Comparison of ENCODE assay signal across 13 cellular contexts in genomic region chr3:69096299-69096698, GRCh38. TPM values are rescaled to one million over a fixed set of nuclear protein-coding genes. Genes with fewer than 3 reads are reported as not detected.
DNase-seq lines count a peak whose midpoint lies in the region; ATAC-seq lines count a peak whose summit lies in the region.
"Had no signal": no experiment of that assay in that cellular context is flagged by ENCODE, and none has a peak within 500 bp of the region (broad histone marks: within the 10 kb centered on the region; RNA-seq: fewer than 3 reads in every experiment).

No MANE protein-coding gene starts in this region.

- CTCF ChIA-PET in activated CD4-positive, alpha-beta memory T cell treated with anti-CD3 and anti-CD28 coated beads, Interleukin-2, amount 10 ng/mL, durations not matched to agents 7 days and 5 days (lab: Charles Lee), result interaction anchor here (2.2 kb wide), 1 partner anchor 45 kb away, joined by 8 read pairs; the partner anchor contains the start of gene TMF1

- peak overlapping the region; percentile 88 for H3K27ac Mint-ChIP-seq in activated CD4-positive, alpha-beta memory T cell treated with anti-CD3 and anti-CD28 coated beads, Interleukin-2, amount 10 ng/mL, durations not matched to agents 7 days and 5 days
- H3K27ac Mint-ChIP-seq in memory B cell, result peak overlapping the region; percentile 89

- H3K9me3 Mint-ChIP-seq in activated T-cell treated with anti-CD3 and anti-CD28 coated beads, Interleukin-2, amount 50 U/mL, for 4 hours, result no peaks in the 10 kb centered on the region
- H3K9me3 Mint-ChIP-seq in activated CD4-positive, alpha-beta memory T cell treated with anti-CD3 and anti-CD28 coated beads, Interleukin-2, amount 10 ng/mL, durations not matched to agents 7 days and 5 days, result no peaks in the 10 kb centered on the region
- no peaks in the 10 kb centered on the region for H3K9me3 Mint-ChIP-seq in memory B cell

- peak overlapping the region; percentile 66 for H3K4me3 Mint-ChIP-seq in activated T-cell treated with anti-CD3 and anti-CD28 coated beads, Interleukin-2, amount 50 U/mL, for 4 hours
- peak overlapping the region; percentile 65 for H3K4me3 Mint-ChIP-seq in activated CD4-positive, alpha-beta memory T cell treated with anti-CD3 and anti-CD28 coated beads, Interleukin-2, amount 10 ng/mL, durations not matched to agents 7 days and 5 days
- no peak overlapping the region for H3K4me3 Mint-ChIP-seq in memory B cell

- no peak for DNase-seq in activated T-cell treated with anti-CD3 and anti-CD28 coated beads, Interleukin-2, amount 50 U/mL, for 4 hours
- DNase-seq in activated T-cell treated with anti-CD3 and anti-CD28 coated beads, Interleukin-2, amount 50 U/mL, for 48 hours, result no peak
- DNase-seq in activated CD4-positive, alpha-beta memory T cell treated with anti-CD3 and anti-CD28 coated beads, Interleukin-2, amount 10 ng/mL, durations not matched to agents 7 days and 5 days, result no peak
- DNase-seq in memory B cell (ENCODE audit: low spot score in 2 of 2), result no peak
- no peak for DNase-seq in DMS153 treated with DMSO at 0.1 percent for 48 hours (lab: John Stamatoyannopoulos, UW; ENCODE audit: unreplicated experiment)
- DNase-seq in SK-N-DZ (ENCODE audit: low spot score), result no peak
- DNase-seq: NCI-H2107 had no signal

- H3K4me1 ChIP-seq in subcutaneous abdominal adipose tissue (ENCODE audit: control insufficient read depth in 5 of 5, insufficient read depth in 5 of 5, low read length in 5 of 5), result peaks cover 6 to 66% (median 42%) of the 10 kb centered on the region in 5 donors

- POLR2A ChIA-PET in activated CD4-positive, alpha-beta memory T cell treated with anti-CD3 and anti-CD28 coated beads, Interleukin-2, amount 10 ng/mL, durations not matched to agents 7 days and 5 days (lab: Charles Lee), result interaction anchor here (0.9 to 16.3 kb wide), 5 partner anchors 8 to 83 kb away, joined by 3 to 305 read pairs (median 4); partner anchors contain the start of genes ARL6IP5, EOGT and UBA3

- no peaks in the 10 kb centered on the region for H3K27me3 Mint-ChIP-seq in activated T-cell treated with anti-CD3 and anti-CD28 coated beads, Interleukin-2, amount 50 U/mL, for 4 hours (ENCODE audit: low read depth)
- H3K27me3 Mint-ChIP-seq in activated CD4-positive, alpha-beta memory T cell treated with anti-CD3 and anti-CD28 coated beads, Interleukin-2, amount 10 ng/mL, durations not matched to agents 7 days and 5 days, result no peaks in the 10 kb centered on the region
- no peaks in the 10 kb centered on the region for H3K27me3 Mint-ChIP-seq in memory B cell

- peaks cover 76% of the 10 kb centered on the region for H3K4me1 Mint-ChIP-seq in activated T-cell treated with anti-CD3 and anti-CD28 coated beads, Interleukin-2, amount 50 U/mL, for 4 hours (ENCODE audit: low read depth)
- H3K4me1 Mint-ChIP-seq in activated CD4-positive, alpha-beta memory T cell treated with anti-CD3 and anti-CD28 coated beads, Interleukin-2, amount 10 ng/mL, durations not matched to agents 7 days and 5 days, result peaks cover 72% of the 10 kb centered on the region
- H3K4me1 Mint-ChIP-seq in memory B cell, result peaks cover 51% of the 10 kb centered on the region

- peak overlapping the region; percentile 50 for H3K27ac ChIP-seq in subcutaneous abdominal adipose tissue (ENCODE audit: low read depth, low read length)
- H3K27ac ChIP-seq: SK-N-MC had no signal

- no peaks in the 10 kb centered on the region for H3K27me3 ChIP-seq in subcutaneous abdominal adipose tissue (ENCODE audit: control insufficient read depth in 5 of 5, insufficient read depth in 4 of 5, low read length in 5 of 5)

- H3K9me3 ChIP-seq in subcutaneous abdominal adipose tissue (ENCODE audit: control insufficient read depth in 5 of 5, low read length in 5 of 5), result no peaks in the 10 kb centered on the region

- H3K36me3 ChIP-seq in subcutaneous abdominal adipose tissue (ENCODE audit: control insufficient read depth in 5 of 5, insufficient read depth in 5 of 5, low read length in 5 of 5), result peaks cover 0 to 9% (median 5%) of the 10 kb centered on the region in 5 donors

- ATAC-seq in activated T-cell treated with anti-CD3 and anti-CD28 coated beads, Interleukin-2, amount 50 U/mL, for 4 hours, result no peak
- no peak for ATAC-seq in memory B cell (ENCODE audit: low read depth)
- ATAC-seq in HG03460 (IDR thresholded peaks at IDR 0.05; ENCODE audit: unreplicated experiment), result no peak

- peaks cover 14% of the 10 kb centered on the region for H3K36me3 Mint-ChIP-seq in activated T-cell treated with anti-CD3 and anti-CD28 coated beads, Interleukin-2, amount 50 U/mL, for 4 hours (ENCODE audit: insufficient read depth)
- H3K36me3 Mint-ChIP-seq in activated CD4-positive, alpha-beta memory T cell treated with anti-CD3 and anti-CD28 coated beads, Interleukin-2, amount 10 ng/mL, durations not matched to agents 7 days and 5 days (ENCODE audit: low read depth), result peaks cover 69% of the 10 kb centered on the region
- H3K36me3 Mint-ChIP-seq in memory B cell, result peaks cover 15% of the 10 kb centered on the region

- H3K4me3 ChIP-seq in subcutaneous abdominal adipose tissue (ENCODE audit: low read depth in 1 of 5, low read length in 5 of 5), result no peak overlapping the region
- H3K4me3 ChIP-seq: SK-N-MC had no signal

- no peak overlapping the region for H3K9ac ChIP-seq in subcutaneous abdominal adipose tissue (ENCODE audit: low read length in 5 of 5)

RNA-seq across cellular contexts. Expression of gene ARL6IP5, which starts 11.6 kb away (rescaled TPM):
- 10 to 100 TPM; 50.1 to 58.6 (median 58.5) TPM for total RNA-seq in activated T-cell treated with anti-CD3 and anti-CD28 coated beads, Interleukin-2, amount 50 U/mL, for 4 hours
- total RNA-seq in activated CD4-positive, alpha-beta memory T cell treated with anti-CD3 and anti-CD28 coated beads, Interleukin-2, amount 10 ng/mL, durations not matched to agents 7 days and 5 days, result 100 to 1,000 TPM; 179 to 182 TPM
- 17.7 and 18.9 TPM in 2 replicates for polyA plus RNA-seq in SK-N-DZ (2014; cell fraction: cytosol; rRNA removed)
- polyA plus RNA-seq in SK-N-DZ (2014; cell fraction: nucleus; rRNA removed), result 12.4 and 17.5 TPM in 2 replicates

RNA-seq across cellular contexts. Expression of gene UBA3, which starts 16.1 kb away (rescaled TPM):
- total RNA-seq in activated T-cell treated with anti-CD3 and anti-CD28 coated beads, Interleukin-2, amount 50 U/mL, for 4 hours, result 10 to 100 TPM; 59.3 to 62.6 (median 61.6) TPM
- total RNA-seq in activated CD4-positive, alpha-beta memory T cell treated with anti-CD3 and anti-CD28 coated beads, Interleukin-2, amount 10 ng/mL, durations not matched to agents 7 days and 5 days, result 10 to 100 TPM; 93.1 to 96.9 TPM
- 56.6 and 59.8 TPM in 2 replicates for polyA plus RNA-seq in SK-N-DZ (2014; cell fraction: cytosol; rRNA removed)
- polyA plus RNA-seq in SK-N-DZ (2014; cell fraction: nucleus; rRNA removed), result 125 and 150 TPM in 2 replicates

RNA-seq across cellular contexts. Expression of gene LMOD3, which starts 26.1 kb away (rescaled TPM):
- not detected for total RNA-seq in activated T-cell treated with anti-CD3 and anti-CD28 coated beads, Interleukin-2, amount 50 U/mL, for 4 hours
- not detected for total RNA-seq in activated CD4-positive, alpha-beta memory T cell treated with anti-CD3 and anti-CD28 coated beads, Interleukin-2, amount 10 ng/mL, durations not matched to agents 7 days and 5 days
- not detected in 2 replicates for polyA plus RNA-seq in SK-N-DZ (2014; cell fraction: cytosol; rRNA removed)
- polyA plus RNA-seq in SK-N-DZ (2014; cell fraction: nucleus; rRNA removed), result 0.06 TPM in 1 of 2 replicates, not detected in the other
- total RNA-seq: Daoy, fibroblast of villous mesenchyme had no signal
- polyA plus RNA-seq: AG04450 had no signal

RNA-seq across cellular contexts. Expression of gene TMF1, which starts 44.2 kb away (rescaled TPM):
- 10 to 100 TPM; 21.0 to 27.4 (median 23.6) TPM for total RNA-seq in activated T-cell treated with anti-CD3 and anti-CD28 coated beads, Interleukin-2, amount 50 U/mL, for 4 hours
- total RNA-seq in activated CD4-positive, alpha-beta memory T cell treated with anti-CD3 and anti-CD28 coated beads, Interleukin-2, amount 10 ng/mL, durations not matched to agents 7 days and 5 days, result 10 to 100 TPM; 57.4 to 58.0 TPM
- 5.4 and 5.9 TPM in 2 replicates for polyA plus RNA-seq in SK-N-DZ (2014; cell fraction: cytosol; rRNA removed)
- polyA plus RNA-seq in SK-N-DZ (2014; cell fraction: nucleus; rRNA removed), result 6.0 and 6.9 TPM in 2 replicates
